In the genomic region with DNA sequence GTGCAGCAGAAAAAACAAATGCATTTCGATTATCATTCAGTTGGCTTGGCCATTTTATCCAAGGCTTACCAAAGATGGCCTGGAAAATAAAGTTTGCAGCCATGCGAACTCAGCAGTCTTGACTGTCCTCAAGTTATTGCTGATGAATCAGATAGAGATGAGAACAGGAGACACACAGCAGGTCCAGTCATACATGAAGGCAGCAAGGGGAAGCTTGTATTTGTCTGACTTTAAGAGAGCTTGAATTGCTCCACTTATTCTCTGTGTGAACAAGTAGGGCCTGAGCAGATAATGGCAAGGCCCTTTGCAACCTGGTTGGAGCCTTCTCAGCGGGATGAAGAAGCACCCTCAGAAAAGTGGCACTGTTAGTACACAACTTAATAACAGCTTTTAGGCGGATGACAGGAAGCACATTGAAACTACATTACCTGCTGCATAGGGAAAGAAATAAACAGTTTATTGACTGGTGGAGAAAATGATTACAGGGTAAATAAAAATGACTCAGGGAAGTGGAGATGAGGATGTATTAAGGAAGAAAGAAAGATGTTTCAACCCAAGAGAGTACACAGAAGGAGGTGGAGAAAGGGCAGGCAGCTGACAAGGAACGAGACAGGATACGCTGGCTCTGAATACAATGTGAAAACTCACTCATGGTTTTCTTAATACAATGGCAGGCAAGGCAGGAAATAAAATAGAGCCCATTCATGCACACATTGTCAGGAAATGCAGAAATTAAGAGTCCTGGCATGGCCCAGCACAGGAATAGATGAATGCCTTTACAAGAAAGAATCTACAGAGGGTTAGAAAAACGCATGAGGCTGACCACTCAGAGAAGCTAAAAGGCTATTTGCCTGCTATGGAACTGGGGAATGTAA, we compare ENCODE assay signal across 26 cellular contexts.
"Had no signal": no experiment of that assay in that cellular context is flagged by ENCODE, and none has a peak within 500 bp of the region (broad histone marks: within the 10 kb centered on the region; RNA-seq: fewer than 3 reads in every experiment).

No MANE protein-coding gene starts in this region.

- FAIRE-seq: colon, small intestine had no signal

- H3K4me1 Mint-ChIP-seq: activated CD4-positive, alpha-beta T cell treated with anti-CD3 and anti-CD28 coated beads, Interleukin-2, amount 10 ng/mL, durations not matched to agents 24 days and 14 days; central memory CD8-positive, alpha-beta T cell; memory B cell; neural progenitor cell; stimulated activated effector memory CD8-positive, alpha-beta T cell treated with anti-CD3 and anti-CD28 coated beads, Interleukin-12 subunit alpha, Interleukin-12 subunit beta, amount 100 ng/mL, for 72 hours; T-helper 17 cell had no signal

- DNase-seq: activated CD4-positive, alpha-beta T cell treated with anti-CD3 and anti-CD28 coated beads, Interleukin-2, amount 10 ng/mL, durations not matched to agents 24 days and 14 days; activated CD8-positive, alpha-beta T cell treated with anti-CD3 and anti-CD28 coated beads, Interleukin-2, amount 10 ng/mL, durations not matched to agents 7 days and 5 days; activated gamma-delta T cell treated with Interleukin-2 at 50 U/mL for 16 hours; adrenal gland; endodermal cell; erythroblast; foreskin fibroblast; glutamatergic neuron; kidney glomerular epithelial cell; left ventricle myocardium superior; mucosa of descending colon; posterior cingulate gyrus; small intestine; stimulated activated CD4-positive, alpha-beta T cell treated with anti-CD3 and anti-CD28 coated beads, Interleukin-2, amount 100 ng/mL, for 24 hours; stimulated activated naive CD8-positive, alpha-beta T cell treated with anti-CD3 and anti-CD28 coated beads, Interleukin-15, amount 100 ng/mL, for 72 hours; SW 1271; T-helper 17 cell; tibial artery had no signal

- H3K9me3 Mint-ChIP-seq: activated CD4-positive, alpha-beta T cell treated with anti-CD3 and anti-CD28 coated beads, Interleukin-2, amount 10 ng/mL, durations not matched to agents 24 days and 14 days; activated T-helper 1 cell treated with anti-CD3 and anti-CD28 coated beads, Interleukin-12 subunit alpha, Interleukin-12 subunit beta, Interleukin-2, Interleukin-4 antibody, amounts not matched to agents 30 ng/mL and 10 ng/mL and 1 ng/mL, durations not matched to agents 14 hours and 24 hours and 36 hours; central memory CD8-positive, alpha-beta T cell; memory B cell had no signal

- H3K27me3 Mint-ChIP-seq: activated CD4-positive, alpha-beta T cell treated with anti-CD3 and anti-CD28 coated beads, Interleukin-2, amount 10 ng/mL, durations not matched to agents 24 days and 14 days had no signal

- H3K27ac Mint-ChIP-seq: activated CD4-positive, alpha-beta T cell treated with anti-CD3 and anti-CD28 coated beads, Interleukin-2, amount 10 ng/mL, durations not matched to agents 24 days and 14 days; activated CD8-positive, alpha-beta T cell treated with anti-CD3 and anti-CD28 coated beads, Interleukin-2, amount 10 ng/mL, durations not matched to agents 7 days and 5 days; activated naive CD8-positive, alpha-beta T cell; activated T-helper 1 cell treated with anti-CD3 and anti-CD28 coated beads, Interleukin-12 subunit alpha, Interleukin-12 subunit beta, Interleukin-2, Interleukin-4 antibody, amounts not matched to agents 30 ng/mL and 10 ng/mL and 1 ng/mL, durations not matched to agents 14 hours and 24 hours and 36 hours; endodermal cell; memory B cell; neural progenitor cell; stimulated activated effector memory CD8-positive, alpha-beta T cell treated with anti-CD3 and anti-CD28 coated beads, Interleukin-12 subunit alpha, Interleukin-12 subunit beta, amount 100 ng/mL, for 72 hours; T-helper 17 cell had no signal

- H3K4me3 Mint-ChIP-seq: activated CD4-positive, alpha-beta T cell treated with anti-CD3 and anti-CD28 coated beads, Interleukin-2, amount 10 ng/mL, durations not matched to agents 24 days and 14 days; activated CD8-positive, alpha-beta T cell treated with anti-CD3 and anti-CD28 coated beads, Interleukin-2, amount 10 ng/mL, durations not matched to agents 7 days and 5 days; activated naive CD8-positive, alpha-beta T cell; activated T-helper 1 cell treated with anti-CD3 and anti-CD28 coated beads, Interleukin-12 subunit alpha, Interleukin-12 subunit beta, Interleukin-2, Interleukin-4 antibody, amounts not matched to agents 30 ng/mL and 10 ng/mL and 1 ng/mL, durations not matched to agents 14 hours and 24 hours and 36 hours; central memory CD8-positive, alpha-beta T cell; endodermal cell; memory B cell; neural progenitor cell; stimulated activated effector memory CD8-positive, alpha-beta T cell treated with anti-CD3 and anti-CD28 coated beads, Interleukin-12 subunit alpha, Interleukin-12 subunit beta, amount 100 ng/mL, for 72 hours; stimulated activated naive CD8-positive, alpha-beta T cell treated with anti-CD3 and anti-CD28 coated beads, Interleukin-15, amount 100 ng/mL, for 72 hours; T-helper 17 cell had no signal

- H3K36me3 Mint-ChIP-seq: activated naive CD8-positive, alpha-beta T cell; memory B cell; neural progenitor cell; stimulated activated effector memory CD8-positive, alpha-beta T cell treated with anti-CD3 and anti-CD28 coated beads, Interleukin-12 subunit alpha, Interleukin-12 subunit beta, amount 100 ng/mL, for 72 hours had no signal

- ATAC-seq: activated CD8-positive, alpha-beta T cell treated with anti-CD3 and anti-CD28 coated beads, Interleukin-2, amount 10 ng/mL, durations not matched to agents 7 days and 5 days; left ventricle myocardium superior; mucosa of descending colon; sciatic nerve; stimulated activated effector memory CD8-positive, alpha-beta T cell treated with anti-CD3 and anti-CD28 coated beads, Interleukin-12 subunit alpha, Interleukin-12 subunit beta, amount 100 ng/mL, for 72 hours; stimulated activated naive CD8-positive, alpha-beta T cell treated with anti-CD3 and anti-CD28 coated beads, Interleukin-15, amount 100 ng/mL, for 72 hours; T-helper 17 cell had no signal
